In genomic region chr3:31752305-31753049, GRCh38 we compare ENCODE assay signal across 21 cellular contexts.
"Had no signal": no experiment of that assay in that cellular context is flagged by ENCODE, and none has a peak within 500 bp of the region (broad histone marks: within the 10 kb centered on the region; RNA-seq: fewer than 3 reads in every experiment).

No MANE protein-coding gene starts in this region.

- H3K9me3 ChIP-seq: gastrocnemius medialis, mucosa of descending colon, testis, upper lobe of left lung had no signal

- H3K27ac Mint-ChIP-seq: activated naive CD8-positive, alpha-beta T cell treated with anti-CD3 and anti-CD28 coated beads for 36 hours; activated T-cell treated with anti-CD3 and anti-CD28 coated beads, Interleukin-2, amount 50 U/mL, for 24 hours; activated T-helper 17 cell treated with anti-CD3 and anti-CD28 coated beads, Interleukin-2, amount 50 U/mL, for 72 hours; nephron progenitor cell; stimulated activated effector memory CD8-positive, alpha-beta T cell treated with anti-CD3 and anti-CD28 coated beads, Interleukin-12 subunit alpha, Interleukin-12 subunit beta, amount 100 ng/mL, for 72 hours had no signal

- ATAC-seq: activated T-helper 17 cell treated with anti-CD3 and anti-CD28 coated beads, Interleukin-2, amount 50 U/mL, for 72 hours; gastrocnemius medialis; mucosa of descending colon; sciatic nerve; stimulated activated effector memory CD8-positive, alpha-beta T cell treated with anti-CD3 and anti-CD28 coated beads, Interleukin-12 subunit alpha, Interleukin-12 subunit beta, amount 100 ng/mL, for 72 hours had no signal

- DNase-seq: activated CD8-positive, alpha-beta memory T cell treated with anti-CD3 and anti-CD28 coated beads, Interleukin-2, amount 50 U/mL, for 4 hours; activated naive CD8-positive, alpha-beta T cell treated with anti-CD3 and anti-CD28 coated beads for 36 hours; activated T-cell treated with anti-CD3 and anti-CD28 coated beads, Interleukin-2, amount 50 U/mL, for 24 hours; central memory CD4-positive, alpha-beta T cell; effector memory CD4-positive, alpha-beta T cell; gastrocnemius medialis; mesenchymal stem cell; mucosa of descending colon; nephron progenitor cell; nucleus accumbens; small intestine; stimulated activated CD4-positive, alpha-beta T cell treated with anti-CD3 and anti-CD28 coated beads, Interleukin-2, amount 100 ng/mL, for 24 hours; T-helper 9 cell; testis; upper lobe of left lung had no signal

- H3K27me3 Mint-ChIP-seq: activated T-cell treated with anti-CD3 and anti-CD28 coated beads, Interleukin-2, amount 50 U/mL, for 24 hours had no signal

- H3K4me3 Mint-ChIP-seq: activated naive CD8-positive, alpha-beta T cell treated with anti-CD3 and anti-CD28 coated beads for 36 hours; activated T-cell treated with anti-CD3 and anti-CD28 coated beads, Interleukin-2, amount 50 U/mL, for 24 hours; activated T-helper 17 cell treated with anti-CD3 and anti-CD28 coated beads, Interleukin-2, amount 50 U/mL, for 72 hours; nephron progenitor cell; stimulated activated effector memory CD8-positive, alpha-beta T cell treated with anti-CD3 and anti-CD28 coated beads, Interleukin-12 subunit alpha, Interleukin-12 subunit beta, amount 100 ng/mL, for 72 hours had no signal

- H3K36me3 ChIP-seq: gastrocnemius medialis, upper lobe of left lung had no signal

- H3K36me3 Mint-ChIP-seq: activated naive CD8-positive, alpha-beta T cell treated with anti-CD3 and anti-CD28 coated beads for 36 hours; stimulated activated effector memory CD8-positive, alpha-beta T cell treated with anti-CD3 and anti-CD28 coated beads, Interleukin-12 subunit alpha, Interleukin-12 subunit beta, amount 100 ng/mL, for 72 hours had no signal

- H3K27me3 ChIP-seq: gastrocnemius medialis, testis, upper lobe of left lung had no signal

- H3K4me3 ChIP-seq: gastrocnemius medialis, mucosa of descending colon, testis, upper lobe of left lung had no signal

- FAIRE-seq: astrocyte, endothelial cell of umbilical vein, islet of Langerhans, small intestine had no signal

- H3K9me3 Mint-ChIP-seq: activated naive CD8-positive, alpha-beta T cell treated with anti-CD3 and anti-CD28 coated beads for 36 hours; activated T-cell treated with anti-CD3 and anti-CD28 coated beads, Interleukin-2, amount 50 U/mL, for 24 hours; activated T-helper 17 cell treated with anti-CD3 and anti-CD28 coated beads, Interleukin-2, amount 50 U/mL, for 72 hours; stimulated activated effector memory CD8-positive, alpha-beta T cell treated with anti-CD3 and anti-CD28 coated beads, Interleukin-12 subunit alpha, Interleukin-12 subunit beta, amount 100 ng/mL, for 72 hours had no signal

- H3K27ac ChIP-seq: gastrocnemius medialis, testis, upper lobe of left lung had no signal
